ENCODE assay signal across 26 cellular contexts in the genomic region with DNA sequence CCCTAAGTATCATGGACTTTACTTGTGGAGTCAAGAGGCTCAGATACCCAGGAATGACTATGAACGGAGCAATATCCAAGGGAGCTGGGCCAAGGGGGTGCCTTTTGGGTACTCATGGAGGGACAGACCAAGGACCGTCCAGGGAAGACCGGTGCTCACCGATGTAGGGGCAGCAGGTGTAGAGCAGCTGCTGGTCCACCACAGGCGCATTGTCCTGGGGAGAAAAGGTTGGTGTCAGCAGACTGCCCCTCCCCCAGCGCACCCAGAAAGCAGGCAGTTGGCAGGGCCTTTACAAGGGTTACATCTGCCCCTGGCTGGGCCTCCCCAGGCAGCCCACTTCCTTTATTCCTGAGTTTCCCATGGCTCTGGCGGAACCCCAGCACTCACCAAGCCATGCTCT.
"Had no signal": no experiment of that assay in that cellular context is flagged by ENCODE, and none has a peak within 500 bp of the region (broad histone marks: within the 10 kb centered on the region; RNA-seq: fewer than 3 reads in every experiment).

No MANE protein-coding gene starts in this region.

- H3K9me3 ChIP-seq: gastrocnemius medialis, ovary, psoas muscle, sigmoid colon, testis, tibial artery, upper lobe of left lung had no signal

- H3K27me3 ChIP-seq: dorsolateral prefrontal cortex, gastrocnemius medialis, ovary, sigmoid colon, testis, tibial artery, upper lobe of left lung had no signal

- H3K4me3 Mint-ChIP-seq: memory B cell; naive B cell; natural killer cell treated with Interleukin-12 subunit alpha and Interleukin-12 subunit beta and Interleukin-15 and Interleukin-18, amount 100 ng/mL, for 72 hours; stimulated activated memory B cell treated with anti-CD40 and anti-IgM and Interleukin-4, amounts not matched to agents 10 μg/mL and 1 μg/mL and 100 μg/mL, for 72 hours had no signal

- H3K9me3 Mint-ChIP-seq: memory B cell; naive B cell; natural killer cell treated with Interleukin-12 subunit alpha and Interleukin-12 subunit beta and Interleukin-15 and Interleukin-18, amount 100 ng/mL, for 72 hours; neural crest cell; stimulated activated memory B cell treated with anti-CD40 and anti-IgM and Interleukin-4, amounts not matched to agents 10 μg/mL and 1 μg/mL and 100 μg/mL, for 72 hours had no signal

- DNase-seq: cortex of kidney; dorsolateral prefrontal cortex; effector CD4-positive, alpha-beta T cell; foreskin fibroblast; gastrocnemius medialis; head of caudate nucleus; naive B cell; ovary; posterior cingulate gyrus; psoas muscle; right cardiac atrium; sigmoid colon; stimulated activated CD4-positive, alpha-beta T cell treated with anti-CD3 and anti-CD28 coated beads, Interleukin-2, amount 100 ng/mL, for 24 hours; stimulated activated CD4-positive, alpha-beta T cell treated with anti-CD3 and anti-CD28 coated beads, Interleukin-4, amount 100 ng/mL, for 24 hours; stimulated activated naive CD8-positive, alpha-beta T cell treated with anti-CD3 and anti-CD28 coated beads, Interleukin-15, Interleukin-2, amounts not matched to agents 100 U/mL and 50 U/mL, for 24 hours; substantia nigra; testis; tibial artery had no signal

- H3K36me3 ChIP-seq: ovary had no signal

- H3K27me3 Mint-ChIP-seq: memory B cell; naive B cell; natural killer cell treated with Interleukin-12 subunit alpha and Interleukin-12 subunit beta and Interleukin-15 and Interleukin-18, amount 100 ng/mL, for 72 hours; stimulated activated memory B cell treated with anti-CD40 and anti-IgM and Interleukin-4, amounts not matched to agents 10 μg/mL and 1 μg/mL and 100 μg/mL, for 72 hours had no signal

- FAIRE-seq: keratinocyte, urothelium cell line had no signal

- H3K4me1 ChIP-seq: gastrocnemius medialis, psoas muscle, sigmoid colon, tibial artery had no signal

- H3K4me3 ChIP-seq: dorsolateral prefrontal cortex, gastrocnemius medialis, lung, ovary, psoas muscle, sigmoid colon, testis, tibial artery, upper lobe of left lung had no signal

- H3K27ac ChIP-seq: gastrocnemius medialis, ovary, psoas muscle, sigmoid colon, testis, tibial artery, upper lobe of left lung had no signal

- H3K27ac Mint-ChIP-seq: memory B cell; naive B cell; natural killer cell treated with Interleukin-12 subunit alpha and Interleukin-12 subunit beta and Interleukin-15 and Interleukin-18, amount 100 ng/mL, for 72 hours; stimulated activated memory B cell treated with anti-CD40 and anti-IgM and Interleukin-4, amounts not matched to agents 10 μg/mL and 1 μg/mL and 100 μg/mL, for 72 hours had no signal

- ATAC-seq: gastrocnemius medialis; natural killer cell treated with Interleukin-12 subunit alpha and Interleukin-12 subunit beta and Interleukin-15 and Interleukin-18, amount 100 ng/mL, for 72 hours; right cardiac atrium; stimulated activated memory B cell treated with anti-CD40 and anti-IgM and Interleukin-4, amounts not matched to agents 10 μg/mL and 1 μg/mL and 100 μg/mL, for 72 hours; stimulated activated naive CD8-positive, alpha-beta T cell treated with anti-CD3 and anti-CD28 coated beads, Interleukin-15, Interleukin-2, amounts not matched to agents 100 U/mL and 50 U/mL, for 24 hours had no signal
